ENCODE assay signal across 9 cellular contexts in the genomic region with DNA sequence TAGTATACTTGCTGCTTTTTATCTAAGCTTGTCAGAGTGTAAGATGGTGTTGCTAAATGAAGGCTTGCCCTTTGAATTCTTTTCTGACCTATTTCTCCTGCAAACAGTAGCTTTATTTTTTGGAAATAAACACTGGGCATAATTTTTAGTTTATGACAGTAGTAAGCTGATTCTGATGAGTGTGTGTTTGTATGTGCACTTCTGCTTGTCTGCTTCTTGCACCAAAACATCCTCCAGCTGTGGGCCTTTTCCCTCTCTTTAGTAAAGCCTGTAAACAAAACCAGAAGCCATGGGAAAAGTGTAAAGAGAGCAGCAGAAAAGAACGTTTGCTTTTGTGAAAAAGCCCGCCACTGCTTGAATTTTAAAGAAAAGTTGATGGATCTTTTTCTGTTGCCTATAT. TPM values are rescaled to one million over a fixed set of nuclear protein-coding genes. Genes with fewer than 3 reads are reported as not detected.
DNase-seq lines count a peak whose midpoint lies in the region; ATAC-seq, FAIRE-seq and TF ChIP-seq lines count a peak whose summit lies in the region.
"Had no signal": no experiment of that assay in that cellular context is flagged by ENCODE, and none has a peak within 500 bp of the region (broad histone marks: within the 10 kb centered on the region; RNA-seq: fewer than 3 reads in every experiment).

No MANE protein-coding gene starts in this region.

- WGBS in H1 (ENCODE audit: extremely low coverage in 1 of 2, insufficient coverage in 1 of 2, insufficient read length in 1 of 2, insufficient replicate concordance in 2 of 2, low coverage in 1 of 2, low lambda C conversion rate in 2 of 2, missing lambda C conversion rate in 1 of 2), 2 experiments: 65% methylated on average over 2 of the region's 2 CpGs; no CpG with 5 or more reads in 1 of the 2 experiments
- WGBS in transverse colon (ENCODE audit: low coverage in 1 of 2), 2 donors: 25 to 46% methylated on average over 2 of the region's 2 CpGs

- 0 out of 2 replicates have a peak overlapping the region, but pooled peaks have one; percentile 22 for H3K18ac ChIP-seq in H1 (ENCODE audit: extremely low read depth, low read length)

- CTCF ChIA-PET in Panc1 (lab: Charles Lee) (interaction anchor here (0.6 to 1.9 kb wide), 2 partner anchors 33 to 66 kb away, joined by 3 to 5 read pairs; no protein-coding TSS in a partner anchor), H1 (lab: Charles Lee; ENCODE audit: partially characterized antibody) (interaction anchor here (1.1 to 4.7 kb wide), 4 partner anchors 8 to 152 kb away, joined by 3 to 20 read pairs (median 6); no protein-coding TSS in a partner anchor)

- in situ Hi-C loops in Panc1 (cut with HindIII; ENCODE audit: low pct_unique_long_range_greater_than_20kb, low sequenced_read_pairs): no loop called here
- in situ Hi-C loops in transverse colon (cut with MboI; ENCODE audit: low pct_ligation_motif_present in 1 of 4, low pct_unique_long_range_greater_than_20kb in 1 of 4, low sequenced_read_pairs in 3 of 4): no loop called here

- H3K23ac ChIP-seq in H1 (ENCODE audit: insufficient read length): no peak overlapping the region

- DNase-seq in Panc1 (ENCODE audit: low read depth, low spot score) (no peak), H1 (ENCODE audit: low read depth in 1 of 2, low spot score in 2 of 2) (no peak), transverse colon (no peak), WERI-Rb-1 (no peak), activated T-cell treated with anti-CD3 and anti-CD28 coated beads for 4 hours (no peak)
- DNase-seq in stimulated activated CD4-positive, alpha-beta T cell treated with anti-CD3 and anti-CD28 coated beads, Interleukin-2, amount 100 ng/mL, for 24 hours: no peak
- DNase-seq: T-helper 17 cell had no signal

- no peak overlapping the region for H4K5ac ChIP-seq in H1 (ENCODE audit: insufficient read length, low read depth, low read length)

- H3K36me3 ChIP-seq in Panc1 (ENCODE audit: control insufficient read depth, insufficient read depth, low read length) (no peaks in the 10 kb centered on the region), H1 (ENCODE audit: control insufficient read depth in 2 of 4, insufficient read depth in 4 of 4, low read length in 3 of 4) (0 out of 8 replicates have a peak, but pooled peaks cover 0 to 6% (median 0%) of the 10 kb centered on the region in 4 experiments), muscle layer of duodenum (ENCODE audit: control insufficient read depth in 1 of 2, insufficient read depth in 2 of 2, low read length in 2 of 2) (no peaks in the 10 kb centered on the region), transverse colon (no peaks in the 10 kb centered on the region), WERI-Rb-1 (no peaks in the 10 kb centered on the region)
- H3K36me3 ChIP-seq: MG63 had no signal

- H4K8ac ChIP-seq in H1 (ENCODE audit: extremely low read depth, insufficient read depth, low read length): no peak overlapping the region

- no peak overlapping the region for H2BK20ac ChIP-seq in H1 (ENCODE audit: low read length)

- ATAC-seq in Panc1: no peak
- ATAC-seq: T-helper 17 cell had no signal

- H2BK5ac ChIP-seq in H1 (ENCODE audit: low read depth, low read length): no peak overlapping the region

- H3K4me3 ChIP-seq in Panc1 (ENCODE audit: low read depth in 2 of 2, low read length in 2 of 2) (no peak overlapping the region), H1 (ENCODE audit: extremely low read depth in 1 of 4, insufficient read depth in 2 of 4, low read depth in 3 of 4, low read length in 4 of 4) (peak overlapping the region in 1 of 4 experiments; percentile 1; a peak in 1 of 8 replicates), muscle layer of duodenum (ENCODE audit: low read depth in 1 of 2, low read length in 2 of 2) (peak overlapping the region in 1 of 2 donors; percentile 42), transverse colon (peak overlapping the region in 1 of 4 donors; percentile 9), WERI-Rb-1 (ENCODE audit: low read depth, low read length) (no peak overlapping the region)

- no peak overlapping the region for H3K4ac ChIP-seq in H1 (replicated peaks; ENCODE audit: insufficient read length, low read depth, low read length)

- H3K23me2 ChIP-seq in H1 (ENCODE audit: low read depth, low read length): no peaks in the 10 kb centered on the region

- no peak overlapping the region for H3K14ac ChIP-seq in H1 (ENCODE audit: insufficient read length)

- intact Hi-C loops in Panc1 (cut with micrococcal nuclease; ENCODE audit: unreplicated experiment) (no loop called here), transverse colon (cut with DNase I; ENCODE audit: low total_unique reads) (no loop called here)

- H3K4me2 ChIP-seq in H1 (ENCODE audit: insufficient read depth in 1 of 2, low read depth in 2 of 2, low read length in 2 of 2): peak overlapping the region; percentile 42 to 58; a peak in 1 of 4 replicates

- TF ChIP-seq EP300 in H1 (IDR thresholded peaks at IDR 0.05; ENCODE audit: borderline replicate concordance in 1 of 2, low read depth in 2 of 2, low read length in 2 of 2) (no peak), transverse colon (IDR thresholded peaks at IDR 0.05; ENCODE audit: low read depth) (no peak)

- H2BK15ac ChIP-seq in H1 (ENCODE audit: low read length): no peak overlapping the region

- TF ChIP-seq CTCF in Panc1 (IDR thresholded peaks at IDR 0.05): no peak
- TF ChIP-seq CTCF in H1 (IDR thresholded peaks at IDR 0.05; ENCODE audit: control extremely low read depth in 1 of 3, insufficient read depth in 1 of 3, low read depth in 1 of 3, low read length in 3 of 3): no peak
- no peak for TF ChIP-seq CTCF in transverse colon (IDR thresholded peaks at IDR 0.05)
- TF ChIP-seq CTCF in WERI-Rb-1 (IDR thresholded peaks at IDR 0.05; ENCODE audit: low read depth, low read length): no peak

- no TSS peak for BruUV-seq in Panc1 (replicated peaks; lab: Mats Ljungman, UMichigan)

- no peak overlapping the region for H2AK5ac ChIP-seq in H1 (ENCODE audit: low read depth, low read length)

- H2BK120ac ChIP-seq in H1 (replicated peaks; ENCODE audit: low read depth, low read length): no peak overlapping the region

- H4K91ac ChIP-seq in H1 (replicated peaks; ENCODE audit: insufficient read length, low read length): no peak overlapping the region

- POLR2A ChIA-PET in Panc1 (lab: Charles Lee): no interaction called here
- POLR2A ChIA-PET in H1 (lab: Charles Lee; ENCODE audit: partially characterized antibody): interaction anchor here (5.2 kb wide), 1 partner anchor 12 kb away, joined by 23 read pairs; the partner anchor contains the start of gene SCHIP1

- no peak overlapping the region for H2AFZ ChIP-seq in H1 (ENCODE audit: low read length)

- H3K27me3 ChIP-seq in Panc1 (ENCODE audit: control insufficient read depth, insufficient read depth, low read length) (no peaks in the 10 kb centered on the region), H1 (replicated peaks in 1 of 4; ENCODE audit: control insufficient read depth in 3 of 4, extremely low read depth in 1 of 4, insufficient read depth in 3 of 4, low read length in 3 of 4) (no peaks in the 10 kb centered on the region), muscle layer of duodenum (ENCODE audit: low read depth, low read length) (no peaks in the 10 kb centered on the region), transverse colon (no peaks in the 10 kb centered on the region), WERI-Rb-1 (ENCODE audit: insufficient read depth, low read depth, severe bottlenecking) (no peaks in the 10 kb centered on the region)
- H3K27me3 ChIP-seq: MG63 had no signal

- H3K27ac ChIP-seq in Panc1 (ENCODE audit: low read length) (peak overlapping the region; percentile 74), H1 (ENCODE audit: low read depth, low read length) (no peak overlapping the region), muscle layer of duodenum (ENCODE audit: low read length) (peak overlapping the region; percentile 94), transverse colon (peak overlapping the region; percentile 82 to 88 (median 85)), WERI-Rb-1 (no peak overlapping the region)

- no peak overlapping the region for H2BK12ac ChIP-seq in H1 (ENCODE audit: low read depth, low read length)

- H3K79me1 ChIP-seq in H1 (ENCODE audit: low read depth, low read length): peaks cover 7% of the 10 kb centered on the region; the same call in 1 of the 2 replicates

- H4K20me1 ChIP-seq in H1 (replicated peaks in 1 of 2; ENCODE audit: control insufficient read depth in 1 of 2, insufficient read depth in 2 of 2, low read length in 2 of 2): no peaks in the 10 kb centered on the region

- FAIRE-seq in H1 (lab: Jason Lieb, UNC): no peak

- peaks cover 0 to 44% of the 10 kb centered on the region in 2 experiments; a peak in 2 of 4 replicates for H3K79me2 ChIP-seq in H1 (ENCODE audit: control insufficient read depth in 1 of 2, insufficient read depth in 2 of 2, low read length in 2 of 2)

- peaks cover 39% of the 10 kb centered on the region for H3K4me1 ChIP-seq in Panc1 (ENCODE audit: control insufficient read depth, insufficient read depth, low read length)
- peaks cover 0 to 10% (median 6%) of the 10 kb centered on the region in 4 experiments; a peak in 5 of 7 replicates for H3K4me1 ChIP-seq in H1 (replicated peaks in 1 of 4; ENCODE audit: control insufficient read depth in 3 of 4, insufficient read depth in 4 of 4, low read length in 3 of 4)
- H3K4me1 ChIP-seq in muscle layer of duodenum (ENCODE audit: control insufficient read depth in 1 of 2, insufficient read depth in 2 of 2, low read length in 2 of 2): peaks cover 10 to 60% of the 10 kb centered on the region in 2 donors
- peaks cover 3 to 51% (median 15%) of the 10 kb centered on the region in 4 donors for H3K4me1 ChIP-seq in transverse colon

- TF ChIP-seq POLR2A in H1 (IDR thresholded peaks at IDR 0.05; ENCODE audit: control extremely low read depth in 1 of 2, low read depth in 2 of 2, low read length in 2 of 2) (no peak), transverse colon (IDR thresholded peaks at IDR 0.05) (no peak)

- H3K9me3 ChIP-seq in Panc1 (ENCODE audit: control insufficient read depth, insufficient read depth, low read depth, low read length): no peaks in the 10 kb centered on the region
- H3K9me3 ChIP-seq in H1 (ENCODE audit: insufficient read depth in 2 of 2, low read depth in 1 of 2, low read length in 1 of 2): peaks cover 3 to 5% of the 10 kb centered on the region in 2 experiments; a peak in 2 of 4 replicates
- no peaks in the 10 kb centered on the region for H3K9me3 ChIP-seq in muscle layer of duodenum (ENCODE audit: control insufficient read depth in 1 of 2, low read length in 2 of 2)
- H3K9me3 ChIP-seq in transverse colon: no peaks in the 10 kb centered on the region
- no peaks in the 10 kb centered on the region for H3K9me3 ChIP-seq in WERI-Rb-1 (ENCODE audit: severe bottlenecking)
- H3K9me3 ChIP-seq: MG63 had no signal

- no peak overlapping the region for H3K56ac ChIP-seq in H1 (replicated peaks; ENCODE audit: insufficient read length, low read depth, low read length)

- no peak overlapping the region for H3K9ac ChIP-seq in H1 (replicated peaks in 1 of 4; ENCODE audit: extremely low read depth in 1 of 4, low read depth in 3 of 4, low read length in 3 of 4)

- TF ChIP-seq RAD21 in H1 (IDR thresholded peaks at IDR 0.05 in 1 of 2, conservative IDR thresholded peaks at IDR 0.05 in 1 of 2; ENCODE audit: low read depth in 2 of 2, low read length in 2 of 2): no peak

RNA-seq across cellular contexts. Expression of gene SCHIP1, which starts 12.6 kb away (rescaled TPM):
- 1.2 TPM for total RNA-seq in Panc1 (2021; ENCODE audit: unreplicated experiment)
- polyA plus RNA-seq in Panc1 (2012; ENCODE audit: insufficient read length): 0.94 TPM
- total RNA-seq in H1 (2021; fragmentation: NEBNext Ultra II Directional; extraction: Animal tissue kit (Norgen Biotek cat#: 25700)): 5.3 and 5.9 TPM in 2 replicates
- 10.1 and 13.5 TPM in 2 replicates for polyA plus RNA-seq in H1 (2011; rRNA removed)
- 11.4 TPM for polyA plus RNA-seq in H1 (2011; cell fraction: cytosol; rRNA removed)
- polyA plus RNA-seq in H1 (2011; cell fraction: nucleus; rRNA removed): 13.7 TPM
- polyA plus RNA-seq in H1 (2012, experiment 1 of 2): 13.8 to 16.6 TPM (median 15.5 TPM) in 4 replicates
- 1.2 TPM for polyA plus RNA-seq in H1 (2012, experiment 2 of 2)
- polyA plus RNA-seq in H1 (2013, experiment 1 of 2): 7.2 TPM
- 7.1 TPM for polyA plus RNA-seq in H1 (2013, experiment 2 of 2)
- polyA minus RNA-seq in H1 (2011; rRNA and poly(A)+ RNA removed): 12.2 and 15.7 TPM in 2 replicates
- polyA minus RNA-seq in H1 (2011; cell fraction: cytosol; rRNA and poly(A)+ RNA removed): 7.5 TPM
- 26.4 TPM for polyA minus RNA-seq in H1 (2011; cell fraction: nucleus; rRNA and poly(A)+ RNA removed)
- 1 to 10 TPM in 2 of 4 donors, under 1 TPM in 2; 0.20 to 7.5 (median 2.5) TPM for total RNA-seq in transverse colon
- total RNA-seq: T-helper 17 cell had no signal

Comparison
In these comparisons a context has a peak if more than half of its experiments do, and no peak if none do; other contexts are left out.
1. H3K27ac ChIP-seq: peak in Panc1 (single experiment), muscle layer of duodenum (single experiment) and transverse colon (4 of 4); none in H1 (single experiment) and WERI-Rb-1 (single experiment).